8 cellular contexts compared by ENCODE assay signal in genomic region chr6:153325661-153326060, GRCh38.
"Had no signal": no experiment of that assay in that cellular context is flagged by ENCODE, and none has a peak within 500 bp of the region (broad histone marks: within the 10 kb centered on the region; RNA-seq: fewer than 3 reads in every experiment).

No MANE protein-coding gene starts in this region.

- H3K4me3 ChIP-seq: GM12878 had no signal

- FAIRE-seq: G401.6, GM12878, GM12891, GM12892, GM18507, GM19239 had no signal

- ATAC-seq: GM12878 had no signal

- DNase-seq: GDM1, GF-D8 had no signal
